Comparison of ENCODE assay signal across 8 cellular contexts in the genomic region with DNA sequence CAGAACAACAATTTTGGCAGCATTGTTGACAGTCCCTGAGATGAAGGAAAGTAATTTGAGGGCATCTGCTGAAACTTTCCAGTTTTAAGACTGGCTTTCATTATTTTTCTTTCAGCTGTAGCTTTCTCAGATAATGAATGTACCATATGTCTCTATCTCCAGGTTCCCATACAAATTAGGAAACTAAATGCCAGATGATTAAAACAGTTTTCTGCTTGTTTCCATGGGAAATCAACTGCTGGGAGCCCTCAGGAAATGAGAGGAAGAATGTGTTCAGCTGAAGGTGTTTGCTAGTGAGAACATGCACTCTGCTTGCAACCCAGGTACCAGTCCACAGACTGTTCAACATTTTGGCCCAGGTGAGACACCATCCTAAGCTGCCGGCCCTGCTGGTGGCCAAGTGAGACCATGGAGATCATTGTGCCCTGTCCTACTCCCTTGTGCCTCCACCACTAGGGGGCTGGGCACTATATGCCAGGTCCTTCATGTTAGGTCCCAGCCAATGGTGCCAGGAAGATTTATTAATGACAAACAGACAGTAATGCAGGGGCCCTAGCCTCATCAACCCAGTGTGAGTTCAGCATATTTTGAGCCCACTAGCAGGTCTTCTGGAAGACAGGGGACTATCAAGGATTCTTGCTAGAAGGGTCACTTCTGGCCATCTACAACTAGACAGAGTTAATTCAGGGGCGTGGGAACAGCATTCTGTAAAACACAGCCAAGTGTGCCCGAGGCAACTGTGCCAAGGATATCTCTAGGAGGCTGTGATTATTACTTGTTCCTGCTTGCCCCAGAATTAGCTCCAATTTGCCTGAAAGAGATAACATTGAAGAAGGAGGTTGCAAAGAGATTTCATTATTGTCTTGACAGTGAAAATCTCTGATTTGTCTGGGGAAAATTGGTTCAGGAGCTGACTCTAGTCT. TPM values are rescaled to one million over a fixed set of nuclear protein-coding genes. Genes with fewer than 3 reads are reported as not detected.
DNase-seq lines count a peak whose midpoint lies in the region; ATAC-seq and TF ChIP-seq lines count a peak whose summit lies in the region.

No MANE protein-coding gene starts in this region.

- POLR2A ChIA-PET in naive thymus-derived CD4-positive, alpha-beta T cell (lab: Charles Lee) = interaction anchor here (0.6 to 26.8 kb wide), 5 partner anchors 9 to 147 kb away, joined by 3 to 834 read pairs (median 6); a partner anchor contains a TSS

- no peak overlapping the region for H3K4me3 ChIP-seq in LNCaP clone FGC (ENCODE audit: low read depth, low read length)
- no peak overlapping the region for H3K4me3 ChIP-seq in naive thymus-derived CD4-positive, alpha-beta T cell (ENCODE audit: low read length)

- H3K27ac ChIP-seq in naive thymus-derived CD4-positive, alpha-beta T cell (ENCODE audit: low read depth, low read length) = no peak overlapping the region

- no peak overlapping the region for H3K4me3 Mint-ChIP-seq in central memory CD8-positive, alpha-beta T cell
- peak overlapping the region in 2 of 10 donors; percentile 23 to 24 for H3K4me3 Mint-ChIP-seq in naive thymus-derived CD4-positive, alpha-beta T cell
- no peak overlapping the region for H3K4me3 Mint-ChIP-seq in immature natural killer cell

- H3K9me3 Mint-ChIP-seq in central memory CD8-positive, alpha-beta T cell = no peaks in the 10 kb centered on the region
- H3K9me3 Mint-ChIP-seq in naive thymus-derived CD4-positive, alpha-beta T cell = peaks cover 4 to 13% (median 8%) of the 10 kb centered on the region in 11 donors
- H3K9me3 Mint-ChIP-seq in immature natural killer cell = peaks cover 0 to 2% (median 0%) of the 10 kb centered on the region in 6 donors

- peaks cover under 1% of the 10 kb centered on the region for H3K36me3 Mint-ChIP-seq in central memory CD8-positive, alpha-beta T cell (ENCODE audit: insufficient read depth)
- peaks cover 5 to 53% (median 37%) of the 10 kb centered on the region in 5 donors for H3K36me3 Mint-ChIP-seq in naive thymus-derived CD4-positive, alpha-beta T cell
- peaks cover 0 to 17% (median 13%) of the 10 kb centered on the region in 3 donors for H3K36me3 Mint-ChIP-seq in immature natural killer cell

- H3K4me1 Mint-ChIP-seq in central memory CD8-positive, alpha-beta T cell = peaks cover 38% of the 10 kb centered on the region
- peaks cover 38 to 95% (median 84%) of the 10 kb centered on the region in 7 donors for H3K4me1 Mint-ChIP-seq in naive thymus-derived CD4-positive, alpha-beta T cell
- H3K4me1 Mint-ChIP-seq in immature natural killer cell = peaks cover 16 to 17% of the 10 kb centered on the region in 2 donors

- DNase-seq in DMS53 treated with DMSO at 0.1 percent for 48 hours (lab: John Stamatoyannopoulos, UW; ENCODE audit: unreplicated experiment) (peak; percentile 13), LNCaP clone FGC (ENCODE audit: low read depth) (no peak), LoVo (ENCODE audit: low spot score) (no peak), NOMO-1 (lab: John Stamatoyannopoulos, UW; ENCODE audit: unreplicated experiment in 2 of 2) (no peak), immature natural killer cell (no peak)
- no peak for DNase-seq in central memory CD8-positive, alpha-beta T cell (ENCODE audit: low spot score in 2 of 2)
- DNase-seq in naive thymus-derived CD4-positive, alpha-beta T cell = no peak

- no peaks in the 10 kb centered on the region for H3K36me3 ChIP-seq in naive thymus-derived CD4-positive, alpha-beta T cell (ENCODE audit: control insufficient read depth in 2 of 3, insufficient read depth in 3 of 3, low read length in 3 of 3)

- no peaks in the 10 kb centered on the region for H3K27me3 Mint-ChIP-seq in central memory CD8-positive, alpha-beta T cell
- H3K27me3 Mint-ChIP-seq in naive thymus-derived CD4-positive, alpha-beta T cell = no peaks in the 10 kb centered on the region
- no peaks in the 10 kb centered on the region for H3K27me3 Mint-ChIP-seq in immature natural killer cell (ENCODE audit: low read depth in 3 of 3)

- ATAC-seq in central memory CD8-positive, alpha-beta T cell (replicated peaks; ENCODE audit: extremely low read depth, poor library complexity, severe bottlenecking) = peak; percentile 24
- peak; percentile 54 for ATAC-seq in naive thymus-derived CD4-positive, alpha-beta T cell
- no peak for ATAC-seq in HG02852 (IDR thresholded peaks at IDR 0.05; ENCODE audit: unreplicated experiment)

- no peak overlapping the region for H3K27ac Mint-ChIP-seq in central memory CD8-positive, alpha-beta T cell (ENCODE audit: low read depth)
- peak overlapping the region in 8 of 9 donors; percentile 15 to 86 (median 74) for H3K27ac Mint-ChIP-seq in naive thymus-derived CD4-positive, alpha-beta T cell
- no peak overlapping the region for H3K27ac Mint-ChIP-seq in immature natural killer cell

- TF ChIP-seq CTCF in LNCaP clone FGC (IDR thresholded peaks at IDR 0.05; ENCODE audit: control insufficient read depth, extremely low read depth, insufficient read depth) = peak; percentile 29; the same call in 1 of the 2 replicates

- CTCF ChIA-PET in naive thymus-derived CD4-positive, alpha-beta T cell (lab: Charles Lee) = interaction anchor here (0.8 to 5.3 kb wide), 12 partner anchors 8 to 147 kb away, joined by 3 to 26 read pairs (median 4); a partner anchor contains a TSS

- intact Hi-C loops in naive thymus-derived CD4-positive, alpha-beta T cell (cut with micrococcal nuclease) = no loop called here

- H3K9me3 ChIP-seq in naive thymus-derived CD4-positive, alpha-beta T cell (ENCODE audit: control insufficient read depth in 2 of 3, low read length in 3 of 3) = peaks cover 0 to 9% (median 0%) of the 10 kb centered on the region in 3 experiments

- no peaks in the 10 kb centered on the region for H3K27me3 ChIP-seq in naive thymus-derived CD4-positive, alpha-beta T cell (ENCODE audit: control insufficient read depth in 2 of 2, insufficient read depth in 2 of 2, low read length in 2 of 2)

- H3K4me1 ChIP-seq in naive thymus-derived CD4-positive, alpha-beta T cell (ENCODE audit: control insufficient read depth in 2 of 2, insufficient read depth in 2 of 2, low read length in 2 of 2) = peaks cover 30 to 42% of the 10 kb centered on the region in 2 donors

RNA-seq across cellular contexts. Expression of a gene that starts 17.0 kb away (rescaled TPM):
- total RNA-seq in naive thymus-derived CD4-positive, alpha-beta T cell = 10 to 100 TPM; 27.1 to 50.5 (median 46.6) TPM
- polyA plus RNA-seq in naive thymus-derived CD4-positive, alpha-beta T cell = 10 to 100 TPM; 14.3 to 16.6 TPM
- 1 to 10 TPM; 3.5 to 7.3 (median 4.1) TPM for polyA plus RNA-seq in immature natural killer cell

Comparison
In these comparisons a context has a peak if more than half of its experiments do, and no peak if none do; other contexts are left out.
1. H3K27ac Mint-ChIP-seq: peak in naive thymus-derived CD4-positive, alpha-beta T cell (8 of 9); none in central memory CD8-positive, alpha-beta T cell (single experiment) and immature natural killer cell (0 of 6).